Comparison of ENCODE assay signal across 20 cellular contexts in the genomic region with DNA sequence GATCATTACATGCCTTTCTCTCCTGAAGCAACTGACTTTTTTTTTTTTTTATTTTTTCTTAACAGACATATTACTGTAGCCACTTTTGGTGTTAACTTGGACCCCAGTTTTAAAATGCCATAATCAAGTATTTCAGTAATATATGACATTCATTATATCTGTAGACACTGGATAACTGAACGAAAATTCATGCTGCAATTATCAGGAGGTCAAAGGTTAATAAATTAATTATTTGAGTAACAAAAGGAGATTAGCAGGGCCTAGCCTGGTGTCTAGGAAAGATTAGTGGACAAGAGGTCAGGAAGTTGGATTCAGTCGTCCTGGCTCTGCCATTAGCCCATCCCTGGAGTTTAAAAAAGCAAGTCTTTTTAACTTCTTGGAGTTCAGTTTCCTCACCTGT.
DNase-seq lines count a peak whose midpoint lies in the region; ATAC-seq, FAIRE-seq and TF ChIP-seq lines count a peak whose summit lies in the region.
"Had no signal": no experiment of that assay in that cellular context is flagged by ENCODE, and none has a peak within 500 bp of the region (broad histone marks: within the 10 kb centered on the region; RNA-seq: fewer than 3 reads in every experiment).

No MANE protein-coding gene starts in this region.

- no peaks in the 10 kb centered on the region for H3K79me2 ChIP-seq in K562 (ENCODE audit: control insufficient read depth, insufficient read depth, low read length)

- intact Hi-C loops in K562 (cut with micrococcal nuclease) = loop anchor here (5.0 to 10.0 kb wide), 3 partner anchors 44 to 167 kb away; a partner anchor contains a TSS
- intact Hi-C loops in vagina (cut with DNase I) = no loop called here

- no peaks in the 10 kb centered on the region for H3K9me3 ChIP-seq in K562 (replicated peaks; ENCODE audit: control insufficient read depth, insufficient read depth, low read depth, low read length)
- H3K9me3 ChIP-seq in liver (ENCODE audit: control insufficient read depth in 4 of 4, low read length in 3 of 4) = no peaks in the 10 kb centered on the region
- H3K9me3 ChIP-seq in vagina = no peaks in the 10 kb centered on the region
- H3K9me3 ChIP-seq: A549, Caco-2 had no signal

- POLR2A ChIA-PET in K562 (lab: Yijun Ruan, JAX) = interaction anchor here (0.9 to 1.4 kb wide), 2 partner anchors 10 to 11 kb away, joined by 4 read pairs; no protein-coding TSS in a partner anchor

- peak; percentile 17 for DNase-seq in NCI-H82 (lab: John Stamatoyannopoulos, UW)
- DNase-seq in NCI-H82 treated with DMSO at 0.1 percent for 48 hours (lab: John Stamatoyannopoulos, UW; ENCODE audit: unreplicated experiment) = no peak
- DNase-seq in K562 (ENCODE audit: extremely low read depth in 1 of 4, low spot score in 3 of 4) = no peak
- DNase-seq in vagina (ENCODE audit: extremely low spot score in 2 of 2) = no peak
- no peak for DNase-seq in NCI-H1092 (lab: John Stamatoyannopoulos, UW)
- no peak for DNase-seq in glomerular visceral epithelial cell (ENCODE audit: extremely low spot score)
- DNase-seq: AML-193; Caco-2; CD4-positive, alpha-beta T cell; GDM1; HCEC 1CT had no signal

- no peak overlapping the region for H2AFZ ChIP-seq in K562 (ENCODE audit: low read depth, low read length)
- H2AFZ ChIP-seq: GM23338 had no signal

- TF ChIP-seq CTCF in K562 (IDR thresholded peaks at IDR 0.05 in 2 of 3, conservative IDR thresholded peaks at IDR 0.05 in 1 of 3; ENCODE audit: insufficient read depth in 2 of 3, low read depth in 1 of 3, low read length in 3 of 3) = no peak
- TF ChIP-seq CTCF in liver (IDR thresholded peaks at IDR 0.05; ENCODE audit: low read depth, low read length, missing input control) = no peak
- TF ChIP-seq CTCF in vagina (IDR thresholded peaks at IDR 0.05) = no peak

- TF ChIP-seq POLR2A in K562 (conservative IDR thresholded peaks at IDR 0.05) (no peak), vagina (IDR thresholded peaks at IDR 0.05) (no peak)

- H3K36me3 ChIP-seq in K562 (ENCODE audit: control insufficient read depth, insufficient read depth, low read length) (peaks cover 49% of the 10 kb centered on the region), liver (ENCODE audit: control insufficient read depth in 4 of 4, insufficient read depth in 3 of 4, low read depth in 1 of 4, low read length in 3 of 4) (peaks cover 0 to 33% (median 10%) of the 10 kb centered on the region in 4 donors), vagina (peaks cover 0 to 57% of the 10 kb centered on the region in 2 donors)

- in situ Hi-C loops in K562 (cut with MboI) = no loop called here

- no peak for TF ChIP-seq RAD21 in K562 (CRISPR knock-in tag; conservative IDR thresholded peaks at IDR 0.05 in 1 of 2, IDR thresholded peaks at IDR 0.05 in 1 of 2)
- TF ChIP-seq RAD21 in liver (IDR thresholded peaks at IDR 0.05) = no peak

- BruUV-seq in K562 (replicated peaks; lab: Mats Ljungman, UMichigan) = no TSS peak

- TF ChIP-seq EP300 in K562 (IDR thresholded peaks at IDR 0.05; ENCODE audit: low read length) = no peak

- H3K9me1 ChIP-seq in K562 (ENCODE audit: control insufficient read depth, insufficient read depth, low read length) = no peaks in the 10 kb centered on the region

- H3K4me1 ChIP-seq in K562 (replicated peaks in 1 of 2; ENCODE audit: control insufficient read depth in 2 of 2, insufficient read depth in 2 of 2, low read length in 2 of 2) = peaks cover 2 to 41% of the 10 kb centered on the region in 2 experiments; a peak in 4 of 5 replicates
- H3K4me1 ChIP-seq in liver (ENCODE audit: control insufficient read depth in 4 of 4, insufficient read depth in 4 of 4, low read length in 3 of 4) = peaks cover 0 to 4% (median 1%) of the 10 kb centered on the region in 4 donors
- H3K4me1 ChIP-seq in vagina = peaks cover 10% of the 10 kb centered on the region
- H3K4me1 ChIP-seq: A549 had no signal

- WGBS in K562 (ENCODE audit: insufficient coverage, low coverage, missing lambda C conversion rate) = 13% methylated on average over 2 of the region's 2 CpGs
- 78% methylated on average over 2 of the region's 2 CpGs for WGBS in liver

- no peak overlapping the region for H3K27ac ChIP-seq in K562 (ENCODE audit: extremely low read depth, low read depth, low read length)
- H3K27ac ChIP-seq in liver (ENCODE audit: low read depth in 1 of 2, low read length in 2 of 2) = no peak overlapping the region
- peak overlapping the region; percentile 18 for H3K27ac ChIP-seq in vagina
- H3K27ac ChIP-seq: 22Rv1, A549, C4-2B had no signal

- H3K4me3 ChIP-seq in K562 (no peak overlapping the region), liver (ENCODE audit: low read depth in 1 of 3, low read length in 3 of 3) (no peak overlapping the region), vagina (no peak overlapping the region)
- H3K4me3 ChIP-seq: A549, GM23338 had no signal

- ATAC-seq in K562 = no peak
- ATAC-seq: A549, GM23338 had no signal

- FAIRE-seq in K562 (lab: Jason Lieb, UNC) = no peak
- FAIRE-seq: A549, D721Med, GM12892, GM18507, H54 had no signal

- H3K4me2 ChIP-seq in K562 (ENCODE audit: insufficient read depth, low read length) = no peak overlapping the region
- H3K4me2 ChIP-seq: A549, GM23338 had no signal

- H4K20me1 ChIP-seq in K562 (replicated peaks; ENCODE audit: control insufficient read depth, insufficient read depth, low read length) = no peaks in the 10 kb centered on the region

- H3K27me3 ChIP-seq in K562 (ENCODE audit: control insufficient read depth in 2 of 2, insufficient read depth in 2 of 2, low read length in 2 of 2) (no peaks in the 10 kb centered on the region; a peak in 1 of 5 replicates), liver (ENCODE audit: control insufficient read depth in 4 of 4, insufficient read depth in 4 of 4, low read length in 3 of 4) (no peaks in the 10 kb centered on the region), vagina (no peaks in the 10 kb centered on the region)

- H3K9ac ChIP-seq in K562 (ENCODE audit: insufficient read depth in 1 of 2, low read depth in 2 of 2, low read length in 2 of 2) = no peak overlapping the region
- no peak overlapping the region for H3K9ac ChIP-seq in liver (ENCODE audit: low read depth in 1 of 2, low read length in 2 of 2)

- CTCF ChIA-PET in K562 (lab: Yijun Ruan, JAX; ENCODE audit: low intra/inter-chr PET ratio) = no interaction called here

TF ChIP-seq in K562, 482 proteins besides CTCF, POLR2A, EP300 and RAD21:
- TF ChIP-seq NR2C1 (IDR thresholded peaks at IDR 0.05) = peak; percentile 51
- peak; percentile 62; the same call in 1 of the 2 replicates for TF ChIP-seq NR2C1 (tag; IDR thresholded peaks at IDR 0.05)
- TF ChIP-seq ZNF311 (CRISPR knock-in tag; IDR thresholded peaks at IDR 0.05) = no peak
TF ChIP-seq in K562: peak in this region for 1.

TF ChIP-seq in liver, 16 proteins besides CTCF, POLR2A, EP300 and RAD21:
- peak; percentile 12 for TF ChIP-seq NR2F2 (IDR thresholded peaks at IDR 0.05)
- TF ChIP-seq GABPA (IDR thresholded peaks at IDR 0.05 in 1 of 2, conservative IDR thresholded peaks at IDR 0.05 in 1 of 2) = no peak
TF ChIP-seq in liver: peak in this region for 1.
